Comparison of ENCODE assay signal across 8 cellular contexts in the genomic region with DNA sequence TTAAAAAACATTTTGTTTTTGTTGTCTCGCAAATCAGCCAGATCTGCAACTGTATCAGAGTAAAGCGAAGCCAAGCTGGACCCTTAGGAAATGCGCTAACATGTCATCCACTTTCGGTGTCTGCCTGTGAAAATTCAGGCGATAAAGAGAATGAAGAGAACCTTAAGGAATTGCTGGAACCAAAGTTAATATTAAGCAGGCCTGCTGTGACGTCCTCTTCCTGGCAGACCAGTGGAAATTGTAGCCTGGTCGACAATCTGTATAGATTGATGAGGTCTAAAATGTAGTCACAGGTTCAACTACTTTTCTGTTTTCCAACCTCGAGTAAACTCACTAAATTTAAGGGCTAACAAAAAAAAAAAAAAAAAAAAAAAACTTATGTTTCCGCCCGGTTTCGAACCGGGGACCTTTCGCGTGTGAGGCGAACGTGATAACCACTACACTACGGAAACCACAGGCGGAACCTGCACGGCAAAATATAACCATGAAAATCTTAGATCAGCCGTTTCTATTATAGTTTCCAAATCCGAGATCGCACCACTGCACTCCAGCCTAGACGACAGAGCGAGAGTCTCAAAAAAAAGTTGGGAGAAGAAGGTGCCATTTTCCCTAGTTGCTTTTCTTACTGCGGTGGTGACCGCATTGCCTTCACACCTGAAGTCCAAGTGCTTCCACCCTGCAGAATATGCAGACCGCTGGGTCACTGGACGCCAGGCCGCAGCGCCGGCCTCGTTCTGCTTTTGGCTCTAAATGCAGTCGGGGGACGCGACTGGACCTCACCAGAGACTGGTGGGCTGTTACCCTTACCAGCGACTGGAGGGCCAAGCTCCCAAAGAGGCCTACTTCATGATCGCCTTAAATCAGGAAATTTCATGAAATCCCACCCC.
DNase-seq lines count a peak whose midpoint lies in the region; ATAC-seq, FAIRE-seq and TF ChIP-seq lines count a peak whose summit lies in the region.
"Not testable (repeated sequence)": the region's sequence is repeated elsewhere in the genome, so short reads cannot be mapped to it uniquely, and the experiment has no call there.

No MANE protein-coding gene starts in this region.

- H3K36me3 ChIP-seq in BE2C; HUES6 (ENCODE audit: control insufficient read depth, insufficient read depth, low read length); bronchial epithelial cell (ENCODE audit: control insufficient read depth, insufficient read depth, low read length): not testable (repeated sequence)

- not testable (repeated sequence) for H3K27ac ChIP-seq in HUES6 (ENCODE audit: low read depth, low read length)

- ATAC-seq in Right ventricle myocardium superior (ENCODE audit: poor library complexity): peak; percentile 89
- ATAC-seq in naive B cell (ENCODE audit: low read depth in 2 of 2): not testable (repeated sequence)

- intact Hi-C loops in Right ventricle myocardium superior (cut with DNase I): not testable (repeated sequence)

- H3K27ac Mint-ChIP-seq in naive B cell: peak overlapping the region in 3 of 6 donors; percentile 73 to 95 (median 93)

- TF ChIP-seq CTCF in BE2C (IDR thresholded peaks at IDR 0.05; ENCODE audit: low read depth, low read length); bronchial epithelial cell (IDR thresholded peaks at IDR 0.05; ENCODE audit: insufficient read depth, low read length, severe bottlenecking): not testable (repeated sequence)

- not testable (repeated sequence) for FAIRE-seq in bronchial epithelial cell (lab: Jason Lieb, UNC)

- H3K4me1 Mint-ChIP-seq in naive B cell: not testable (repeated sequence)

- not testable (repeated sequence) for H3K27me3 Mint-ChIP-seq in naive B cell

- H3K4me1 ChIP-seq in BE2C; HUES6 (ENCODE audit: control insufficient read depth, insufficient read depth, low read length): not testable (repeated sequence)

- not testable (repeated sequence) for H3K27me3 ChIP-seq in BE2C; HUES6 (ENCODE audit: control insufficient read depth, insufficient read depth, low read length); bronchial epithelial cell (ENCODE audit: control insufficient read depth, insufficient read depth, low read length)

- H3K9me3 ChIP-seq in BE2C; HUES6 (ENCODE audit: control insufficient read depth, insufficient read depth, low read depth, low read length): not testable (repeated sequence)

- H3K9ac ChIP-seq in HUES6 (ENCODE audit: low read length): not testable (repeated sequence)

- DNase-seq in BE2C (peak; percentile 35), OCI-M1 (lab: John Stamatoyannopoulos, UW) (peak; percentile 93), bronchial epithelial cell (ENCODE audit: low read depth) (peak; percentile 22), naive B cell (peak; percentile 59)
- peak; percentile 48 for DNase-seq in activated CD4-positive, alpha-beta T cell treated with anti-CD3 and anti-CD28 coated beads, Interleukin-2, amount 50 U/mL, for 1 hour
- DNase-seq in Right ventricle myocardium superior: not testable (repeated sequence)
- peak in 2 of 3 donors; percentile 21 to 50 for DNase-seq in stimulated activated CD4-positive, alpha-beta T cell treated with anti-CD3 and anti-CD28 coated beads, TNF-alpha, amount 100 ng/mL, for 48 hours (ENCODE audit: low read depth in 3 of 3)

- H3K9me3 Mint-ChIP-seq in naive B cell: not testable (repeated sequence)

- H3K36me3 Mint-ChIP-seq in naive B cell: not testable (repeated sequence)

- H3K4me3 Mint-ChIP-seq in naive B cell: peak overlapping the region in 4 of 8 donors; percentile 42 to 85 (median 81)

- peak overlapping the region; percentile 53 for H3K4me3 ChIP-seq in BE2C (ENCODE audit: low read depth, low read length)
- peak overlapping the region; percentile 66 for H3K4me3 ChIP-seq in HUES6 (ENCODE audit: low read depth, low read length)
- peak overlapping the region; percentile 20 for H3K4me3 ChIP-seq in bronchial epithelial cell (ENCODE audit: low read depth, low read length)
